ENCODE assay signal across 18 cellular contexts in genomic region chr19:6490134-6490533, GRCh38. TPM values are rescaled to one million over a fixed set of nuclear protein-coding genes. Genes with fewer than 3 reads are reported as not detected.
DNase-seq lines count a peak whose midpoint lies in the region; TF ChIP-seq lines count a peak whose summit lies in the region.
"Had no signal": no experiment of that assay in that cellular context is flagged by ENCODE, and none has a peak within 500 bp of the region (broad histone marks: within the 10 kb centered on the region; RNA-seq: fewer than 3 reads in every experiment).

No MANE protein-coding gene starts in this region.

- POLR2A ChIA-PET in CD4-positive, alpha-beta memory T cell (lab: Charles Lee; ENCODE audit: partially characterized antibody): interaction anchor here (0.8 to 1.5 kb wide), 2 partner anchors 9 to 118 kb away, joined by 3 to 11 read pairs; partner anchors contain the start of gene DENND1C
- POLR2A ChIA-PET in activated CD4-positive, alpha-beta memory T cell treated with anti-CD3 and anti-CD28 coated beads, Interleukin-2, amount 10 ng/mL, durations not matched to agents 7 days and 5 days (lab: Charles Lee): interaction anchor here (1.0 to 2.2 kb wide), 4 partner anchors 9 to 65 kb away, joined by 3 to 13 read pairs (median 6); partner anchors contain the start of genes DENND1C, KHSRP and TUBB4A

- no peaks in the 10 kb centered on the region for H3K9me3 ChIP-seq in CD4-positive, alpha-beta memory T cell (ENCODE audit: control insufficient read depth in 1 of 2, low read length in 2 of 2)
- H3K9me3 ChIP-seq: BE2C had no signal

- no peaks in the 10 kb centered on the region for H3K36me3 ChIP-seq in CD4-positive, alpha-beta memory T cell (ENCODE audit: insufficient read depth, low read length)
- H3K36me3 ChIP-seq: BE2C, esophagus muscularis mucosa had no signal

- peak overlapping the region; percentile 77 to 88 (median 82) for H3K4me3 Mint-ChIP-seq in CD4-positive, alpha-beta memory T cell
- peak overlapping the region; percentile 67 for H3K4me3 Mint-ChIP-seq in activated CD4-positive, alpha-beta memory T cell treated with anti-CD3 and anti-CD28 coated beads, Interleukin-2, amount 10 ng/mL, durations not matched to agents 7 days and 5 days
- H3K4me3 Mint-ChIP-seq in immature natural killer cell: peak overlapping the region; percentile 52 to 87 (median 68)
- H3K4me3 Mint-ChIP-seq: WTC11 had no signal

- peaks cover 0 to 3% of the 10 kb centered on the region in 2 donors for H3K36me3 Mint-ChIP-seq in CD4-positive, alpha-beta memory T cell
- no peaks in the 10 kb centered on the region for H3K36me3 Mint-ChIP-seq in activated CD4-positive, alpha-beta memory T cell treated with anti-CD3 and anti-CD28 coated beads, Interleukin-2, amount 10 ng/mL, durations not matched to agents 7 days and 5 days (ENCODE audit: low read depth)
- no peaks in the 10 kb centered on the region for H3K36me3 Mint-ChIP-seq in immature natural killer cell
- H3K36me3 Mint-ChIP-seq: WTC11 had no signal

- no peak for DNase-seq in CD4-positive, alpha-beta memory T cell
- DNase-seq in GM12864 (ENCODE audit: low read depth) (no peak), immature natural killer cell (no peak), DMS 273 (lab: John Stamatoyannopoulos, UW; ENCODE audit: unreplicated experiment) (no peak), NCI-H526 (lab: John Stamatoyannopoulos, UW) (no peak), MV-4-11 (lab: John Stamatoyannopoulos, UW) (no peak)
- no peak for DNase-seq in activated CD4-positive, alpha-beta memory T cell treated with anti-CD3 and anti-CD28 coated beads, Interleukin-2, amount 10 ng/mL, durations not matched to agents 7 days and 5 days
- DNase-seq: aorta, BE2C, cortex of kidney, DMS79, H7, NCI-H1930, NCI-H526 treated with DMSO at 0.1 percent for 48 hours, SW 1271 had no signal

- TF ChIP-seq CTCF in GM12864 (IDR thresholded peaks at IDR 0.05; ENCODE audit: low read depth, low read length, missing control alignments): no peak

- peak overlapping the region in 1 of 2 donors; percentile 43 for H3K4me3 ChIP-seq in CD4-positive, alpha-beta memory T cell (ENCODE audit: low read length in 2 of 2)
- peak overlapping the region; percentile 68 for H3K4me3 ChIP-seq in GM12864 (ENCODE audit: low read depth, low read length)
- H3K4me3 ChIP-seq: esophagus muscularis mucosa had no signal

- peak overlapping the region; percentile 39 to 91 (median 75) for H3K27ac Mint-ChIP-seq in CD4-positive, alpha-beta memory T cell
- H3K27ac Mint-ChIP-seq in activated CD4-positive, alpha-beta memory T cell treated with anti-CD3 and anti-CD28 coated beads, Interleukin-2, amount 10 ng/mL, durations not matched to agents 7 days and 5 days: peak overlapping the region; percentile 81
- peak overlapping the region; percentile 62 to 93 (median 86) for H3K27ac Mint-ChIP-seq in immature natural killer cell
- H3K27ac Mint-ChIP-seq: WTC11 had no signal

- intact Hi-C loops in CD4-positive, alpha-beta memory T cell (cut with micrococcal nuclease): no loop called here

- H3K4me1 ChIP-seq in CD4-positive, alpha-beta memory T cell (ENCODE audit: insufficient read depth, low read length): peaks cover 13% of the 10 kb centered on the region
- H3K4me1 ChIP-seq: BE2C, esophagus muscularis mucosa had no signal

- peaks cover 10 to 21% (median 12%) of the 10 kb centered on the region in 4 donors for H3K4me1 Mint-ChIP-seq in CD4-positive, alpha-beta memory T cell
- peaks cover 17% of the 10 kb centered on the region for H3K4me1 Mint-ChIP-seq in activated CD4-positive, alpha-beta memory T cell treated with anti-CD3 and anti-CD28 coated beads, Interleukin-2, amount 10 ng/mL, durations not matched to agents 7 days and 5 days
- H3K4me1 Mint-ChIP-seq in immature natural killer cell: peaks cover 12 to 13% of the 10 kb centered on the region in 2 donors
- H3K4me1 Mint-ChIP-seq: WTC11 had no signal

- H3K27ac ChIP-seq in CD4-positive, alpha-beta memory T cell (ENCODE audit: low read depth, low read length): peak overlapping the region; percentile 41
- H3K27ac ChIP-seq: esophagus muscularis mucosa had no signal

- no peaks in the 10 kb centered on the region for H3K27me3 ChIP-seq in CD4-positive, alpha-beta memory T cell (ENCODE audit: insufficient read depth, low read length)
- H3K27me3 ChIP-seq: BE2C had no signal

- CTCF ChIA-PET in CD4-positive, alpha-beta memory T cell (lab: Charles Lee; ENCODE audit: partially characterized antibody): interaction anchor here (1.5 kb wide), 1 partner anchor 27 kb away, joined by 4 read pairs; no protein-coding TSS in a partner anchor
- CTCF ChIA-PET in activated CD4-positive, alpha-beta memory T cell treated with anti-CD3 and anti-CD28 coated beads, Interleukin-2, amount 10 ng/mL, durations not matched to agents 7 days and 5 days (lab: Charles Lee): interaction anchor here (1.7 kb wide), 1 partner anchor 27 kb away, joined by 5 read pairs; no protein-coding TSS in a partner anchor

- no peaks in the 10 kb centered on the region for H3K27me3 Mint-ChIP-seq in CD4-positive, alpha-beta memory T cell
- H3K27me3 Mint-ChIP-seq in activated CD4-positive, alpha-beta memory T cell treated with anti-CD3 and anti-CD28 coated beads, Interleukin-2, amount 10 ng/mL, durations not matched to agents 7 days and 5 days: no peaks in the 10 kb centered on the region
- peaks cover 0 to 2% (median 0%) of the 10 kb centered on the region in 3 donors for H3K27me3 Mint-ChIP-seq in immature natural killer cell (ENCODE audit: low read depth in 3 of 3)

- H3K9me3 Mint-ChIP-seq in CD4-positive, alpha-beta memory T cell: peaks cover 0 to 9% (median 3%) of the 10 kb centered on the region in 8 donors
- H3K9me3 Mint-ChIP-seq in activated CD4-positive, alpha-beta memory T cell treated with anti-CD3 and anti-CD28 coated beads, Interleukin-2, amount 10 ng/mL, durations not matched to agents 7 days and 5 days: peaks cover 8% of the 10 kb centered on the region
- no peaks in the 10 kb centered on the region for H3K9me3 Mint-ChIP-seq in immature natural killer cell

RNA-seq across cellular contexts. Expression of gene DENND1C, which starts 8.5 kb away (rescaled TPM):
- total RNA-seq in CD4-positive, alpha-beta memory T cell: 100 to 1,000 TPM; 105 to 113 TPM
- 10 to 100 TPM; 39.6 to 77.8 TPM for polyA plus RNA-seq in CD4-positive, alpha-beta memory T cell
- total RNA-seq in activated CD4-positive, alpha-beta memory T cell treated with anti-CD3 and anti-CD28 coated beads, Interleukin-2, amount 10 ng/mL, durations not matched to agents 7 days and 5 days: 100 to 1,000 TPM in 1 of 2 experiments, 10 to 100 TPM in 1; 97.2 to 101 TPM
- 100 to 1,000 TPM in 1 of 3 donors, 10 to 100 TPM in 2; 29.0 to 120 (median 32.9) TPM for polyA plus RNA-seq in immature natural killer cell
- total RNA-seq: lung microvascular endothelial cell had no signal

RNA-seq across cellular contexts. Expression of gene TUBB4A, which starts 12.0 kb away (rescaled TPM):
- total RNA-seq in CD4-positive, alpha-beta memory T cell: 1 to 10 TPM; 3.9 to 4.7 TPM
- polyA plus RNA-seq in CD4-positive, alpha-beta memory T cell: 1 to 10 TPM; 1.5 to 1.9 TPM
- 1 to 10 TPM; 2.5 to 3.0 TPM for total RNA-seq in activated CD4-positive, alpha-beta memory T cell treated with anti-CD3 and anti-CD28 coated beads, Interleukin-2, amount 10 ng/mL, durations not matched to agents 7 days and 5 days
- polyA plus RNA-seq in immature natural killer cell: 1 to 10 TPM in 2 of 3 donors, under 1 TPM in 1; 0.86 to 3.0 (median 1.3) TPM
- total RNA-seq: lung microvascular endothelial cell had no signal
- polyA plus RNA-seq: aorta had no signal

RNA-seq across cellular contexts. Expression of gene CRB3, which starts 26.1 kb away (rescaled TPM):
- total RNA-seq in CD4-positive, alpha-beta memory T cell: 1 to 10 TPM; 4.2 to 5.1 TPM
- 10 to 100 TPM in 1 of 2 donors, 1 to 10 TPM in 1; 4.3 to 10.3 TPM for polyA plus RNA-seq in CD4-positive, alpha-beta memory T cell
- under 1 TPM; 0.63 to 0.93 TPM for total RNA-seq in activated CD4-positive, alpha-beta memory T cell treated with anti-CD3 and anti-CD28 coated beads, Interleukin-2, amount 10 ng/mL, durations not matched to agents 7 days and 5 days
- polyA plus RNA-seq in immature natural killer cell: under 1 TPM in 1 of 3 donors, not detected in 2; 0.39 TPM
- total RNA-seq: aorta, lung microvascular endothelial cell had no signal

RNA-seq across cellular contexts. Expression of gene SLC25A23, which starts 30.5 kb away (rescaled TPM):
- 10 to 100 TPM; 24.9 to 25.5 TPM for total RNA-seq in CD4-positive, alpha-beta memory T cell
- 10 to 100 TPM in 1 of 2 donors, 1 to 10 TPM in 1; 8.2 to 24.3 TPM for polyA plus RNA-seq in CD4-positive, alpha-beta memory T cell
- 10 to 100 TPM; 30.0 to 35.7 TPM for total RNA-seq in activated CD4-positive, alpha-beta memory T cell treated with anti-CD3 and anti-CD28 coated beads, Interleukin-2, amount 10 ng/mL, durations not matched to agents 7 days and 5 days
- 10 to 100 TPM in 1 of 3 donors, 1 to 10 TPM in 1, under 1 TPM in 1; 0.61 to 14.7 (median 4.1) TPM for polyA plus RNA-seq in immature natural killer cell

RNA-seq across cellular contexts. Expression of gene TNFSF9, which starts 40.7 kb away (rescaled TPM):
- total RNA-seq in CD4-positive, alpha-beta memory T cell: under 1 TPM; 0.64 to 0.99 TPM
- 1 to 10 TPM in 1 of 2 donors, under 1 TPM in 1; 0.29 to 3.3 TPM for polyA plus RNA-seq in CD4-positive, alpha-beta memory T cell
- 1 to 10 TPM; 5.7 to 5.8 TPM for total RNA-seq in activated CD4-positive, alpha-beta memory T cell treated with anti-CD3 and anti-CD28 coated beads, Interleukin-2, amount 10 ng/mL, durations not matched to agents 7 days and 5 days
- 10 to 100 TPM in 1 of 3 donors, 1 to 10 TPM in 2; 1.3 to 16.0 (median 5.9) TPM for polyA plus RNA-seq in immature natural killer cell
- polyA plus RNA-seq: aorta had no signal
